In the genomic region with DNA sequence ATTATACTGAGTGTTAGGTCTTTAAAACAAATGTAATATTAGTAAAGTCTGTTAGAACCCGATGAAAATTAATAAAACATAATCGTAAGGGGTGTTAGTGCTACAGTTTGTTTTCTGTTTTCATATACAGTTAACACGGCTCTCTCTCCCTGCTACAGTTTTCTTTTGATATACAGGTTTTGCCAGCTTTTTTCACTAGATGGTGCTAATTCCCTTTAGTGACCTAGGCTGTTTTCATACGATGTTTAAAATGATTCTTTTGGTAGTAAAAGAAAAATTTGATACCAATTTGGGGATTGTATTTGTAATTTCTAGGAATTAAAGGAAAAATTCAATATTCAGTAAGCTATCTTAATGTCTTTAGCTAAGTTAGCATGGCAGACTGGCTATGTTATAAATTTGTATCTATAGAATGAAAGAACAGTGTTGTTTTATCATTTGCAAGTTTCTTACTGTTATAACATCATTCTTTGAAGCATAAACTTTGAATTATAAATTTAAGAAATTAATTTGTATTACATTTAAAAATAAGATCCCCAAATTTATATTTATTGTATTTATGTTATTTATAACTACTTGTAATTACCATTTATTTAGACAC, we compare ENCODE assay signal across 8 cellular contexts. TPM values are rescaled to one million over a fixed set of nuclear protein-coding genes. Genes with fewer than 3 reads are reported as not detected.
DNase-seq lines count a peak whose midpoint lies in the region; ATAC-seq, FAIRE-seq and TF ChIP-seq lines count a peak whose summit lies in the region.

No MANE protein-coding gene starts in this region.

- peak; percentile 41 for FAIRE-seq in D721Med (lab: Jason Lieb, UNC)

- no peak overlapping the region for H3K27ac Mint-ChIP-seq in memory B cell
- H3K27ac Mint-ChIP-seq in activated naive CD8-positive, alpha-beta T cell treated with anti-CD3 and anti-CD28 coated beads, Interleukin-2, amount 50 U/mL, for 24 hours = no peak overlapping the region

- POLR2A ChIA-PET in OCI-LY7 (lab: Charles Lee) = interaction anchor here (1.0 kb wide), 1 partner anchor 9 kb away, joined by 3 read pairs; no protein-coding TSS in a partner anchor

- H3K27ac ChIP-seq in OCI-LY7 (ENCODE audit: low read depth, low read length, poor library complexity, severe bottlenecking) (no peak overlapping the region), coronary artery (no peak overlapping the region)

- BruUV-seq in OCI-LY7 (replicated peaks; lab: Mats Ljungman, UMichigan) = no TSS peak

- no peaks in the 10 kb centered on the region for H4K20me1 ChIP-seq in OCI-LY7 (ENCODE audit: insufficient read depth, low read length)

- peak; percentile 40 for ATAC-seq in memory B cell (ENCODE audit: low read depth)
- no peak for ATAC-seq in activated naive CD8-positive, alpha-beta T cell treated with anti-CD3 and anti-CD28 coated beads, Interleukin-2, amount 50 U/mL, for 24 hours

- H3K4me3 Mint-ChIP-seq in memory B cell = no peak overlapping the region
- H3K4me3 Mint-ChIP-seq in activated naive CD8-positive, alpha-beta T cell treated with anti-CD3 and anti-CD28 coated beads, Interleukin-2, amount 50 U/mL, for 24 hours = no peak overlapping the region

- no peaks in the 10 kb centered on the region for H3K9me3 ChIP-seq in OCI-LY7 (ENCODE audit: low read length)

- H3K36me3 Mint-ChIP-seq in memory B cell = peaks cover 4% of the 10 kb centered on the region
- H3K36me3 Mint-ChIP-seq in activated naive CD8-positive, alpha-beta T cell treated with anti-CD3 and anti-CD28 coated beads, Interleukin-2, amount 50 U/mL, for 24 hours (ENCODE audit: low read depth) = peaks cover 7% of the 10 kb centered on the region

- H3K79me2 ChIP-seq in OCI-LY7 (ENCODE audit: insufficient read depth, low read depth, low read length) = no peaks in the 10 kb centered on the region

- no peak overlapping the region for H2AFZ ChIP-seq in OCI-LY7 (ENCODE audit: low read length)

- TF ChIP-seq CTCF in D721Med (IDR thresholded peaks at IDR 0.05; ENCODE audit: insufficient read depth, missing control alignments) (peak; percentile 75), OCI-LY7 (conservative IDR thresholded peaks at IDR 0.05; ENCODE audit: low read length) (peak; percentile 94), coronary artery (IDR thresholded peaks at IDR 0.05) (peak; percentile 25)

- H3K4me3 ChIP-seq in OCI-LY7 (ENCODE audit: low read depth, low read length, poor library complexity, severe bottlenecking) (no peak overlapping the region), coronary artery (no peak overlapping the region)

- H3K9me3 Mint-ChIP-seq in memory B cell = no peaks in the 10 kb centered on the region
- no peaks in the 10 kb centered on the region for H3K9me3 Mint-ChIP-seq in activated naive CD8-positive, alpha-beta T cell treated with anti-CD3 and anti-CD28 coated beads, Interleukin-2, amount 50 U/mL, for 24 hours

- intact Hi-C loops in OCI-LY7 (cut with micrococcal nuclease; ENCODE audit: unreplicated experiment) = loop anchor here (5.0 kb wide), 1 partner anchor 118 kb away; no protein-coding TSS in a partner anchor

- DNase-seq in D721Med (ENCODE audit: insufficient read length, low spot score) (no peak), HT1080 (ENCODE audit: low read depth) (peak; percentile 52), OCI-LY7 (ENCODE audit: low spot score) (peak; percentile 59), coronary artery (ENCODE audit: low spot score) (no peak), memory B cell (ENCODE audit: low spot score in 2 of 2) (peak in 1 of 2 donors; percentile 29), GF-D8 (lab: John Stamatoyannopoulos, UW) (no peak), activated gamma-delta T cell (lab: John Stamatoyannopoulos, UW) (no peak)
- DNase-seq in activated naive CD8-positive, alpha-beta T cell treated with anti-CD3 and anti-CD28 coated beads, Interleukin-2, amount 50 U/mL, for 24 hours = no peak

- H3K36me3 ChIP-seq in OCI-LY7 (ENCODE audit: insufficient read depth, low read length) = no peaks in the 10 kb centered on the region

- no peaks in the 10 kb centered on the region for H3K9me2 ChIP-seq in OCI-LY7 (ENCODE audit: insufficient read depth, low read length)

- no peaks in the 10 kb centered on the region for H3K4me1 ChIP-seq in OCI-LY7 (ENCODE audit: insufficient read depth, low read length, poor library complexity, severe bottlenecking)

- CTCF ChIA-PET in OCI-LY7 (lab: Charles Lee; ENCODE audit: unreplicated experiment) = no interaction called here

- H3K27me3 Mint-ChIP-seq in memory B cell = no peaks in the 10 kb centered on the region
- no peaks in the 10 kb centered on the region for H3K27me3 Mint-ChIP-seq in activated naive CD8-positive, alpha-beta T cell treated with anti-CD3 and anti-CD28 coated beads, Interleukin-2, amount 50 U/mL, for 24 hours

- H3K4me1 Mint-ChIP-seq in memory B cell = peaks cover 10% of the 10 kb centered on the region
- peaks cover 5% of the 10 kb centered on the region for H3K4me1 Mint-ChIP-seq in activated naive CD8-positive, alpha-beta T cell treated with anti-CD3 and anti-CD28 coated beads, Interleukin-2, amount 50 U/mL, for 24 hours

- H3K4me2 ChIP-seq in OCI-LY7 (ENCODE audit: low read length) = no peak overlapping the region

RNA-seq across cellular contexts. Expression of a gene that starts 11.5 kb away (rescaled TPM):
- 3.2 and 4.9 TPM in 2 replicates for total RNA-seq in HT1080 (2014; rRNA removed; shearing (Covaris generic))
- 8.0 and 9.0 TPM in 2 replicates for polyA plus RNA-seq in HT1080 (2015; cell fraction: cytosol; rRNA removed)
- polyA plus RNA-seq in HT1080 (2015; cell fraction: nucleus; rRNA removed) = 13.8 and 14.4 TPM in 2 replicates
- total RNA-seq in OCI-LY7 (2014; rRNA removed; shearing (Covaris generic)) = 6.1 and 8.3 TPM in 2 replicates
- 24.1 and 25.5 TPM in 2 replicates for total RNA-seq in OCI-LY7 (2022)

Comparison
In these comparisons a context has a peak if more than half of its experiments do, and no peak if none do; other contexts are left out.
1. DNase-seq: peak in HT1080 (single experiment) and OCI-LY7 (single experiment); none in D721Med (single experiment), coronary artery (single experiment), activated naive CD8-positive, alpha-beta T cell treated with anti-CD3 and anti-CD28 coated beads, Interleukin-2, amount 50 U/mL, for 24 hours (single experiment), GF-D8 (single experiment) and activated gamma-delta T cell (single experiment).
2. CTCF ChIP-seq: peak in every context shown above with its lines; median percentile 94 in OCI-LY7; 75 in D721Med; 25 in coronary artery.